ENCODE assay signal across 31 cellular contexts in the genomic region with DNA sequence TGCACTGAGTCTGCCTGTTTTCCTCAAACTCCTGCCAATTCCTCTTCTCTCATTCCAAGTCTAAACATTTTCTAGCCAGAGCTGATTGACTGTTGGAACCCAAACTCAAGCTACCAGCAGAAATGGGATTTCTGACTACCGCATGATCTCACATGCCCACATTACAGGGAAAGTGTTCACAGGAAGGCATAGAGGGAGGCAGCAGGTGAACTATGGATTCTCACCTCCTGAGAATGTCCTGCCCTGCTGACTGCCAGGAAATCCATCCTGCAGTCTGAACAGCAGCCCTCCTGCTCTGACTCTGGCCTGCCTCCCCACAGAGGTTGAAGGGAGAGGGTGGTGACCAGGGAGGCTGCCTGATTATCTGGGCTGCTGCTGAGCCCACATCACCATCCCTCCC. TPM values are rescaled to one million over a fixed set of nuclear protein-coding genes. Genes with fewer than 3 reads are reported as not detected.
"Had no signal": no experiment of that assay in that cellular context is flagged by ENCODE, and none has a peak within 500 bp of the region (broad histone marks: within the 10 kb centered on the region; RNA-seq: fewer than 3 reads in every experiment).

No MANE protein-coding gene starts in this region.

- ATAC-seq: foreskin keratinocyte; gastroesophageal sphincter; left lung; mucosa of descending colon; stimulated activated memory B cell treated with anti-CD40 and anti-IgM and Interleukin-4, amounts not matched to agents 10 μg/mL and 1 μg/mL and 100 μg/mL, for 72 hours; stimulated activated naive CD8-positive, alpha-beta T cell treated with anti-CD3 and anti-CD28 coated beads, Interleukin-15, Interleukin-2, amounts not matched to agents 100 U/mL and 50 U/mL, for 24 hours had no signal

- H3K9me3 ChIP-seq: colonic mucosa, esophagus muscularis mucosa, gastroesophageal sphincter, heart left ventricle, left lung, mucosa of descending colon, prostate gland, spleen, testis, tibial artery, upper lobe of left lung had no signal

- H3K4me1 ChIP-seq: colonic mucosa, foreskin keratinocyte, parathyroid adenoma, prostate gland, testis, tibial artery, upper lobe of left lung had no signal

- H3K4me3 ChIP-seq: colonic mucosa, esophagus muscularis mucosa, gastroesophageal sphincter, heart left ventricle, hepatocyte, left lung, mucosa of descending colon, prostate gland, skin epidermis, spleen, testis, tibial artery, upper lobe of left lung had no signal

- H3K27ac ChIP-seq: colonic mucosa, esophagus muscularis mucosa, foreskin keratinocyte, gastroesophageal sphincter, heart left ventricle, hepatocyte, left lung, parathyroid adenoma, prostate gland, skin epidermis, spleen, testis, tibial artery, upper lobe of left lung had no signal

- H3K36me3 ChIP-seq: colonic mucosa, esophagus muscularis mucosa, gastroesophageal sphincter, prostate gland, tibial artery, upper lobe of left lung had no signal

- DNase-seq: colonic mucosa; effector CD8-positive, alpha-beta T cell; kidney; left cardiac atrium; left lung; mesenchymal stem cell; mucosa of descending colon; naive B cell; spleen; stimulated activated CD4-positive, alpha-beta T cell treated with anti-CD3 and anti-CD28 coated beads, Interleukin-4, amount 100 ng/mL, for 4 hours; stimulated activated naive CD8-positive, alpha-beta T cell treated with anti-CD3 and anti-CD28 coated beads, Interleukin-15, Interleukin-2, amounts not matched to agents 100 U/mL and 50 U/mL, for 24 hours; testis; tibial artery; upper lobe of left lung had no signal

RNA-seq across cellular contexts. Expression of gene TTC24, which starts 29.7 kb away (rescaled TPM):
- total RNA-seq: colonic mucosa, endodermal cell, epithelial cell of proximal tubule, esophagus muscularis mucosa, fibroblast of lung, foreskin keratinocyte, gastroesophageal sphincter, hepatocyte, left cardiac atrium, left lung, lung microvascular endothelial cell, mesothelial cell of epicardium, neural crest cell, osteoblast, prostate gland, right cardiac atrium, testis had no signal
